17 cellular contexts compared by ENCODE assay signal in genomic region chr17:77698903-77699615, GRCh38.
A peak's percentile ranks its signal among the peaks of the same experiment; 100 is the strongest.
DNase-seq lines count a peak whose midpoint lies in the region; TF ChIP-seq lines count a peak whose summit lies in the region.
"Had no signal": no experiment of that assay in that cellular context is flagged by ENCODE, and none has a peak within 500 bp of the region (broad histone marks: within the 10 kb centered on the region; RNA-seq: fewer than 3 reads in every experiment).

No MANE protein-coding gene starts in this region.

- no peak overlapping the region for H3K4me3 ChIP-seq in endodermal cell (ENCODE audit: low read length)

- H3K36me3 ChIP-seq in endodermal cell (ENCODE audit: control insufficient read depth, insufficient read depth, low read length) = no peaks in the 10 kb centered on the region
- H3K36me3 ChIP-seq: BE2C had no signal

- peaks cover 25% of the 10 kb centered on the region for H3K9me3 ChIP-seq in endodermal cell (ENCODE audit: control insufficient read depth, low read length)
- H3K9me3 ChIP-seq: BE2C had no signal

- TF ChIP-seq CTCF in endodermal cell (conservative IDR thresholded peaks at IDR 0.05) = no peak
- no peak for TF ChIP-seq CTCF in type B pancreatic cell (conservative IDR thresholded peaks at IDR 0.05)

- H3K27me3 Mint-ChIP-seq in activated naive CD8-positive, alpha-beta T cell = no peaks in the 10 kb centered on the region
- peaks cover 7% of the 10 kb centered on the region for H3K27me3 Mint-ChIP-seq in activated naive CD8-positive, alpha-beta T cell treated with anti-CD3 and anti-CD28 coated beads for 36 hours
- H3K27me3 Mint-ChIP-seq in endodermal cell (ENCODE audit: insufficient read depth) (peaks cover 59% of the 10 kb centered on the region), type B pancreatic cell (peaks cover 72% of the 10 kb centered on the region)

- H3K4me1 ChIP-seq in endodermal cell (ENCODE audit: control insufficient read depth, insufficient read depth, low read length) = no peaks in the 10 kb centered on the region

- 94% methylated on average over 15 to 21 of the region's 21 CpGs for WGBS in endodermal cell (ENCODE audit: insufficient coverage in 1 of 2, insufficient read length in 1 of 2), 2 experiments

- peaks cover 12% of the 10 kb centered on the region for H3K4me1 Mint-ChIP-seq in activated naive CD8-positive, alpha-beta T cell (ENCODE audit: low read depth)
- peaks cover 3% of the 10 kb centered on the region for H3K4me1 Mint-ChIP-seq in activated naive CD8-positive, alpha-beta T cell treated with anti-CD3 and anti-CD28 coated beads for 36 hours
- H3K4me1 Mint-ChIP-seq in endodermal cell = peaks cover 10% of the 10 kb centered on the region
- peaks cover 17% of the 10 kb centered on the region for H3K4me1 Mint-ChIP-seq in type B pancreatic cell (ENCODE audit: unreplicated experiment)

- H3K4me3 Mint-ChIP-seq in activated naive CD8-positive, alpha-beta T cell = no peak overlapping the region
- H3K4me3 Mint-ChIP-seq in activated naive CD8-positive, alpha-beta T cell treated with anti-CD3 and anti-CD28 coated beads for 36 hours = no peak overlapping the region
- H3K4me3 Mint-ChIP-seq in endodermal cell (no peak overlapping the region), type B pancreatic cell (no peak overlapping the region)

- no peak overlapping the region for H3K27ac ChIP-seq in endodermal cell (ENCODE audit: low read depth, low read length)

- peaks cover 10% of the 10 kb centered on the region for H3K9me3 Mint-ChIP-seq in activated naive CD8-positive, alpha-beta T cell (ENCODE audit: low read depth)
- peaks cover 21% of the 10 kb centered on the region for H3K9me3 Mint-ChIP-seq in activated naive CD8-positive, alpha-beta T cell treated with anti-CD3 and anti-CD28 coated beads for 36 hours
- H3K9me3 Mint-ChIP-seq in endodermal cell (peaks cover 25% of the 10 kb centered on the region), type B pancreatic cell (peaks cover 11% of the 10 kb centered on the region)

- no peak overlapping the region for H3K9ac ChIP-seq in endodermal cell (ENCODE audit: extremely low read depth, low read length, poor library complexity, severe bottlenecking)

- H3K27me3 ChIP-seq in endodermal cell (ENCODE audit: control insufficient read depth, insufficient read depth, low read length, poor library complexity, severe bottlenecking) = peaks cover 39% of the 10 kb centered on the region
- H3K27me3 ChIP-seq: BE2C had no signal

- DNase-seq in activated naive CD8-positive, alpha-beta T cell treated with anti-CD3 and anti-CD28 coated beads for 36 hours = no peak
- peak; percentile 25 for DNase-seq in NCI-H2107 (lab: John Stamatoyannopoulos, UW)
- peak; percentile 42 for DNase-seq in endodermal cell
- peak; percentile 54 for DNase-seq in type B pancreatic cell (ENCODE audit: extremely low spot score, unreplicated experiment)
- no peak for DNase-seq in dedifferentiated amniotic fluid mesenchymal stem cell (ENCODE audit: extremely low spot score)
- DNase-seq in NCI-H69 (lab: John Stamatoyannopoulos, UW) = no peak
- DNase-seq in OCI-M1 (lab: John Stamatoyannopoulos, UW) = no peak
- DNase-seq: BE2C, DMS 273 treated with DMSO at 0.1 percent for 48 hours, EL, Karpas-422, MM.1S, NCI-H1105 treated with DMSO at 0.1 percent for 48 hours, NCI-H2029 treated with DMSO at 0.1 percent for 48 hours, NCI-H748 treated with DMSO at 0.1 percent for 48 hours, SHP77 treated with DMSO at 0.1 percent for 48 hours had no signal

- H3K27ac Mint-ChIP-seq in activated naive CD8-positive, alpha-beta T cell = peak overlapping the region; percentile 16
- H3K27ac Mint-ChIP-seq in activated naive CD8-positive, alpha-beta T cell treated with anti-CD3 and anti-CD28 coated beads for 36 hours = no peak overlapping the region
- H3K27ac Mint-ChIP-seq in endodermal cell = no peak overlapping the region
- no peak overlapping the region for H3K27ac Mint-ChIP-seq in type B pancreatic cell

- H3K36me3 Mint-ChIP-seq in activated naive CD8-positive, alpha-beta T cell = peaks cover 2% of the 10 kb centered on the region
- peaks cover 2% of the 10 kb centered on the region for H3K36me3 Mint-ChIP-seq in activated naive CD8-positive, alpha-beta T cell treated with anti-CD3 and anti-CD28 coated beads for 36 hours
- H3K36me3 Mint-ChIP-seq in endodermal cell (ENCODE audit: low read depth) (no peaks in the 10 kb centered on the region), type B pancreatic cell (no peaks in the 10 kb centered on the region)

Comparison
In these comparisons a context has a peak if more than half of its experiments do, and no peak if none do; other contexts are left out.
1. DNase-seq: peak in NCI-H2107 (single experiment), endodermal cell (single experiment) and type B pancreatic cell (single experiment); none in activated naive CD8-positive, alpha-beta T cell treated with anti-CD3 and anti-CD28 coated beads for 36 hours (single experiment), dedifferentiated amniotic fluid mesenchymal stem cell (single experiment), NCI-H69 (single experiment) and OCI-M1 (single experiment).